12 cellular contexts compared by ENCODE assay signal in the genomic region with DNA sequence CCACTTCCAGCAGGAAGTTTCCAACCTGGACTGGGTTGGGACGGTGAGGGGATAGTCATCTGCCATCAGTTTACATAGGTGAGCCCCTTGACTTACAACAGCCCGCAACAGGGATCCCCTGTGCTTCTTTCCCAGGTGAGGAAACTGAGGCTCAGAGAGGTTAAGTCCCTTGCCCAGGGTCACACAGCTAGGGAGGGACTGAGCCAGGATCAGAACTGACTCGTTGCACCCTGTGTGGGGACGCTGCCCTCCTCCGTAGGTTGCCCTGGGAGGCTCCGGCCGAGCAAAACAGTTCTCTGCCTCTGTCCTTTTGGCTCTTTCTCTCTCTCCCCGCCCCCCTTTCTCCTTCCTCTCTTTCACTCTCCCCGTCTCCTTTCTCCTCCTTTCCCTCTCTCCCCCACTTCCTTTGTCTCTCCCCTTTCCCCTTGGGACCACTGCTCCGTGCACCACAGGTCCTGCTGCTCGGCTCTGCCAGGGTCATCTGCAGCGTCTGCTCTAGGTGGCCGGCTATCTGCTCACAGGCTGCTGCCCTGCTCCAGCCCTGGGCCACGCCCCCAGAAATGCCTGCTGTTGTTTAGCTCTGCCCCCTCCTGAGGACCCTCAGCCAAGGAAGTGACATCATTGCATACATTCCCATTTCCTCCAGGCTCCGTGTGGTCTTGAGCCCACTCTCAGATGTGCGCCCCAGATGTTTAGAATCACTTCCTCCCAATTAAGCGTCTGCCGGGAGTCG.
A peak's percentile ranks its signal among the peaks of the same experiment; 100 is the strongest.
DNase-seq lines count a peak whose midpoint lies in the region; ATAC-seq and TF ChIP-seq lines count a peak whose summit lies in the region.
"Had no signal": no experiment of that assay in that cellular context is flagged by ENCODE, and none has a peak within 500 bp of the region (broad histone marks: within the 10 kb centered on the region; RNA-seq: fewer than 3 reads in every experiment).

No MANE protein-coding gene starts in this region.

- H3F3A ChIP-seq in PC-3 (ENCODE audit: low read length, unreplicated experiment): no peaks in the 10 kb centered on the region

- 0 out of 2 replicates have a peak, but pooled peaks cover 3% of the 10 kb centered on the region for H3K4me1 ChIP-seq in HEK293 (ENCODE audit: control insufficient read depth, insufficient read depth, low read length)
- H3K4me1 ChIP-seq in OCI-LY7 (ENCODE audit: insufficient read depth, low read length, poor library complexity, severe bottlenecking): peaks cover 27% of the 10 kb centered on the region
- H3K4me1 ChIP-seq in left ventricle myocardium inferior: peaks cover 58% of the 10 kb centered on the region
- H3K4me1 ChIP-seq in PC-3 (ENCODE audit: insufficient read depth, low read length): peaks cover 17% of the 10 kb centered on the region
- H3K4me1 ChIP-seq: ascending aorta had no signal

- H3K4me3 ChIP-seq in HEK293 (ENCODE audit: low read depth, low read length) (no peak overlapping the region), OCI-LY7 (ENCODE audit: low read depth, low read length, poor library complexity, severe bottlenecking) (no peak overlapping the region), left ventricle myocardium inferior (no peak overlapping the region), PC-3 (ENCODE audit: low read length) (no peak overlapping the region)
- H3K4me3 ChIP-seq: ascending aorta had no signal

- in situ Hi-C loops in GM13976 (cut with MboI; ENCODE audit: low sequenced_read_pairs, unreplicated experiment): no loop called here

- H2AFZ ChIP-seq in OCI-LY7 (ENCODE audit: low read length) (no peak overlapping the region), PC-3 (ENCODE audit: low read length) (no peak overlapping the region)

- intact Hi-C loops in OCI-LY7 (cut with micrococcal nuclease; ENCODE audit: unreplicated experiment): no loop called here
- intact Hi-C loops in left ventricle myocardium inferior (cut with micrococcal nuclease): loop anchor here (10.0 kb wide), 1 partner anchor 45 kb away; no protein-coding TSS in a partner anchor
- intact Hi-C loops in PC-3 (cut with micrococcal nuclease): no loop called here

- H3K79me2 ChIP-seq in OCI-LY7 (ENCODE audit: insufficient read depth, low read depth, low read length): no peaks in the 10 kb centered on the region
- H3K79me2 ChIP-seq in PC-3 (ENCODE audit: low read length): no peaks in the 10 kb centered on the region

- CTCF ChIA-PET in HEK293 (lab: Yijun Ruan, JAX) (interaction anchor here (2.4 kb wide), 1 partner anchor 35 kb away, joined by 5 read pairs; no protein-coding TSS in a partner anchor), OCI-LY7 (lab: Charles Lee; ENCODE audit: unreplicated experiment) (interaction anchor here (0.6 kb wide), 2 partner anchors 9 to 10 kb away, joined by 3 to 4 read pairs; no protein-coding TSS in a partner anchor), PC-3 (lab: Charles Lee) (no interaction called here)

- no peak overlapping the region for H3K27ac ChIP-seq in HEK293 (ENCODE audit: extremely low read depth, low read depth, low read length)
- no peak overlapping the region for H3K27ac ChIP-seq in OCI-LY7 (ENCODE audit: low read depth, low read length, poor library complexity, severe bottlenecking)
- H3K27ac ChIP-seq in left ventricle myocardium inferior (replicated peaks): peak overlapping the region; percentile 47
- H3K27ac ChIP-seq in PC-3 (ENCODE audit: low read length): no peak overlapping the region
- H3K27ac ChIP-seq: ascending aorta had no signal

- H3K4me2 ChIP-seq in OCI-LY7 (ENCODE audit: low read length) (peak overlapping the region; percentile 52), PC-3 (ENCODE audit: low read length) (no peak overlapping the region)

- no peaks in the 10 kb centered on the region for H3K27me3 ChIP-seq in left ventricle myocardium inferior (ENCODE audit: low read depth)
- H3K27me3 ChIP-seq in PC-3 (ENCODE audit: low read length): no peaks in the 10 kb centered on the region
- H3K27me3 ChIP-seq: ascending aorta had no signal

- H3K9ac ChIP-seq in PC-3 (ENCODE audit: low read length): no peak overlapping the region

- H4K20me1 ChIP-seq in OCI-LY7 (ENCODE audit: insufficient read depth, low read length) (no peaks in the 10 kb centered on the region), PC-3 (ENCODE audit: low read length) (no peaks in the 10 kb centered on the region; the same call in 1 of the 2 replicates)

- no peaks in the 10 kb centered on the region for H3K27me3 Mint-ChIP-seq in osteocyte (ENCODE audit: unreplicated experiment)

- H3K9me2 ChIP-seq in OCI-LY7 (ENCODE audit: insufficient read depth, low read length) (no peaks in the 10 kb centered on the region), PC-3 (replicated peaks; ENCODE audit: low read length) (no peaks in the 10 kb centered on the region)

- H3K36me3 Mint-ChIP-seq in osteocyte (ENCODE audit: unreplicated experiment): peaks cover 25% of the 10 kb centered on the region

- H3K36me3 ChIP-seq in HEK293 (ENCODE audit: control insufficient read depth in 2 of 2, insufficient read depth in 1 of 2, low read length in 2 of 2) (peaks cover 0 to 2% of the 10 kb centered on the region in 2 experiments; a peak in 1 of 3 replicates), OCI-LY7 (ENCODE audit: insufficient read depth, low read length) (no peaks in the 10 kb centered on the region), left ventricle myocardium inferior (peaks cover 28% of the 10 kb centered on the region), PC-3 (ENCODE audit: low read depth, low read length) (peaks cover 5% of the 10 kb centered on the region; the same call in 1 of the 2 replicates)

- TF ChIP-seq CTCF in HEK293 (tag by site-specific recombination; IDR thresholded peaks at IDR 0.05) (no peak), OCI-LY7 (conservative IDR thresholded peaks at IDR 0.05; ENCODE audit: low read length) (no peak), left ventricle myocardium inferior (IDR thresholded peaks at IDR 0.05; ENCODE audit: borderline replicate concordance) (no peak), osteocyte (IDR thresholded peaks at IDR 0.05) (no peak), PC-3 (conservative IDR thresholded peaks at IDR 0.05; ENCODE audit: low read depth, low read length) (no peak), GM13976 (IDR thresholded peaks at IDR 0.05; ENCODE audit: borderline replicate concordance, control extremely low read depth, extremely low read depth, insufficient read depth, missing control alignments) (no peak)

- no peak overlapping the region for H3K27ac Mint-ChIP-seq in osteocyte (ENCODE audit: unreplicated experiment)

- no peak overlapping the region for H3K4me3 Mint-ChIP-seq in osteocyte (ENCODE audit: unreplicated experiment)

- POLR2A ChIA-PET in HEK293 (lab: Yijun Ruan, JAX): no interaction called here
- POLR2A ChIA-PET in OCI-LY7 (lab: Charles Lee): interaction anchor here (0.8 to 1.6 kb wide), 3 partner anchors 9 to 208 kb away, joined by 3 to 6 read pairs (median 4); no protein-coding TSS in a partner anchor
- POLR2A ChIA-PET in PC-3 (lab: Charles Lee; ENCODE audit: unreplicated experiment): no interaction called here

- DNase-seq in OCI-LY7 (ENCODE audit: low spot score) (peak; percentile 38), left ventricle myocardium inferior (no peak), retina (peak; percentile 86), osteocyte (ENCODE audit: extremely low spot score, unreplicated experiment) (no peak), PC-3 (no peak), GM13976 (ENCODE audit: low spot score) (no peak), NK-92 (lab: John Stamatoyannopoulos, UW; ENCODE audit: unreplicated experiment) (no peak)
- DNase-seq: activated T-cell treated with anti-CD3 and anti-CD28 coated beads, Interleukin-2, amount 50 U/mL, for 1 hour; Calu3; stimulated activated naive CD8-positive, alpha-beta T cell treated with anti-CD3 and anti-CD28 coated beads, Interleukin-15, Interleukin-2, amounts not matched to agents 100 U/mL and 50 U/mL, for 24 hours had no signal

- BruUV-seq in OCI-LY7 (replicated peaks; lab: Mats Ljungman, UMichigan): no TSS peak
- no TSS peak for BruUV-seq in PC-3 (replicated peaks; lab: Mats Ljungman, UMichigan)

- H3K9me3 ChIP-seq in HEK293 (ENCODE audit: control insufficient read depth, insufficient read depth, low read depth, low read length) (no peaks in the 10 kb centered on the region), OCI-LY7 (ENCODE audit: low read length) (no peaks in the 10 kb centered on the region), left ventricle myocardium inferior (replicated peaks) (no peaks in the 10 kb centered on the region), PC-3 (ENCODE audit: low read length) (no peaks in the 10 kb centered on the region)
- H3K9me3 ChIP-seq: ascending aorta had no signal

- no peak for ATAC-seq in PC-3
- ATAC-seq: stimulated activated naive CD8-positive, alpha-beta T cell treated with anti-CD3 and anti-CD28 coated beads, Interleukin-15, Interleukin-2, amounts not matched to agents 100 U/mL and 50 U/mL, for 24 hours had no signal

- H3K4me1 Mint-ChIP-seq in osteocyte (ENCODE audit: unreplicated experiment): peaks cover 18% of the 10 kb centered on the region

- no peaks in the 10 kb centered on the region for H3K9me3 Mint-ChIP-seq in osteocyte (ENCODE audit: unreplicated experiment)

TF ChIP-seq in HEK293, 187 proteins besides CTCF, POLR2A, EP300 and RAD21 (continues in another document):
- TF ChIP-seq ZNF473 (tag by site-specific recombination; IDR thresholded peaks at IDR 0.05) (no peak), SP7 (tag by site-specific recombination; IDR thresholded peaks at IDR 0.05) (no peak), ZNF768 (tag by site-specific recombination; IDR thresholded peaks at IDR 0.05) (0 out of 2 replicates have a peak, but pooled peaks have one; percentile 47), ZNF292 (tag by site-specific recombination; IDR thresholded peaks at IDR 0.05; ENCODE audit: borderline replicate concordance, low read depth) (no peak), ZSCAN16 (tag by site-specific recombination; IDR thresholded peaks at IDR 0.05) (no peak), HOXC10 (CRISPR knock-in tag; IDR thresholded peaks at IDR 0.05) (no peak), ZNF433 (tag by site-specific recombination; IDR thresholded peaks at IDR 0.05; ENCODE audit: low read depth) (no peak), ZNF146 (tag by site-specific recombination; IDR thresholded peaks at IDR 0.05) (no peak), ZNF354C (tag by site-specific recombination; IDR thresholded peaks at IDR 0.05; ENCODE audit: borderline replicate concordance, low read depth) (no peak), KLF9 (tag by site-specific recombination; IDR thresholded peaks at IDR 0.05; ENCODE audit: low read depth) (peak; percentile 51)

Comparison
In these comparisons a context has a peak if more than half of its experiments do, and no peak if none do; other contexts are left out.
1. DNase-seq: peak in OCI-LY7 (single experiment) and retina (single experiment); none in left ventricle myocardium inferior (single experiment), osteocyte (single experiment), PC-3 (single experiment), GM13976 (single experiment) and NK-92 (single experiment).